ENCODE assay signal across 8 cellular contexts in the genomic region with DNA sequence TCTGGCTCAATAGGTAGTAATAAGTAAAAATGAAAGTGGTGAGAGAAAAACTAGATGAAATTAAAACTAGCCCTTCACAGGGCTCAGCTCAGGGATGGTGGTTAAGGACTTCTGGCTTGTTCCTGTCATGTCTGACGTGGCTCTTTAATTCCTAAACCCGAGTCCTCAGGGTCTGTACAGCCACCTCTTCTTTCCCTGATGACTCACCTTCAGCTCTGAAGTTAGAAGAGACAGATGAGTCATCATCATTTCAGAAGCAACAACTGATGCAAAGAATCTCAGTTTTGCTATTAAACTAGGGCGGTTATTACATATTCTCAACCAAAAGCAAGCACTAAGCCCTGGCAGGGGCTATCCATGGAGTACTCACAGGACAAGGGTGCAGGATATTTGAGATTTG. TPM values are rescaled to one million over a fixed set of nuclear protein-coding genes. Genes with fewer than 3 reads are reported as not detected.
DNase-seq lines count a peak whose midpoint lies in the region; ATAC-seq and TF ChIP-seq lines count a peak whose summit lies in the region.

No MANE protein-coding gene starts in this region.

- no peak for TF ChIP-seq CTCF in WTC11 (IDR thresholded peaks at IDR 0.05)

- H3K27me3 ChIP-seq in CD8-positive, alpha-beta memory T cell (ENCODE audit: insufficient read depth, low read length, poor library complexity, severe bottlenecking), result no peaks in the 10 kb centered on the region

- H3K27ac Mint-ChIP-seq in CD8-positive, alpha-beta memory T cell, result peak overlapping the region in 4 of 8 donors; percentile 10 to 51 (median 39)
- H3K27ac Mint-ChIP-seq in WTC11, result no peak overlapping the region

- H3K36me3 ChIP-seq in CD8-positive, alpha-beta memory T cell (ENCODE audit: insufficient read depth, low read length), result no peaks in the 10 kb centered on the region

- H3K27me3 Mint-ChIP-seq in CD8-positive, alpha-beta memory T cell, result peaks cover 0 to 9% of the 10 kb centered on the region in 2 donors
- H3K27me3 Mint-ChIP-seq in WTC11 (ENCODE audit: low read depth), result no peaks in the 10 kb centered on the region

- H3K36me3 Mint-ChIP-seq in CD8-positive, alpha-beta memory T cell, result no peaks in the 10 kb centered on the region
- H3K36me3 Mint-ChIP-seq in WTC11, result no peaks in the 10 kb centered on the region

- no peak overlapping the region for H3K4me3 ChIP-seq in CD8-positive, alpha-beta memory T cell (ENCODE audit: low read length)

- H3K9me3 ChIP-seq in CD8-positive, alpha-beta memory T cell (ENCODE audit: low read length), result no peaks in the 10 kb centered on the region

- H3K4me1 ChIP-seq in CD8-positive, alpha-beta memory T cell (ENCODE audit: insufficient read depth, low read length), result no peaks in the 10 kb centered on the region

- no peak for DNase-seq in CD8-positive, alpha-beta memory T cell
- DNase-seq in WTC11 (ENCODE audit: low spot score) (no peak), hepatic stellate cell (ENCODE audit: low spot score) (peak; percentile 80), cortex of kidney (lab: John Stamatoyannopoulos, UW) (no peak), cardiac septum (ENCODE audit: low spot score) (no peak)
- DNase-seq in effector CD8-positive, alpha-beta T cell (lab: John Stamatoyannopoulos, UW), result no peak

- H3K4me1 Mint-ChIP-seq in CD8-positive, alpha-beta memory T cell, result peaks cover 13 to 33% (median 28%) of the 10 kb centered on the region in 3 donors
- peaks cover 21% of the 10 kb centered on the region for H3K4me1 Mint-ChIP-seq in WTC11

- intact Hi-C loops in cardiac septum (cut with DNase I), result no loop called here

- POLR2A ChIA-PET in CD8-positive, alpha-beta memory T cell (lab: Charles Lee), result no interaction called here
- POLR2A ChIA-PET in WTC11 (lab: Charles Lee), result no interaction called here

- CTCF ChIA-PET in CD8-positive, alpha-beta memory T cell (lab: Charles Lee), result no interaction called here
- CTCF ChIA-PET in WTC11 (lab: Charles Lee), result no interaction called here

- H3K4me3 Mint-ChIP-seq in CD8-positive, alpha-beta memory T cell, result peak overlapping the region in 6 of 7 donors; percentile 27 to 54 (median 38)
- H3K4me3 Mint-ChIP-seq in WTC11, result no peak overlapping the region

- no peak overlapping the region for H3K27ac ChIP-seq in CD8-positive, alpha-beta memory T cell (ENCODE audit: low read depth, low read length)

- H3K9me3 Mint-ChIP-seq in CD8-positive, alpha-beta memory T cell, result no peaks in the 10 kb centered on the region
- H3K9me3 Mint-ChIP-seq in WTC11, result no peaks in the 10 kb centered on the region

- peak; percentile 93 for ATAC-seq in GM19328 (IDR thresholded peaks at IDR 0.05; ENCODE audit: unreplicated experiment)
- ATAC-seq in HG03139 (IDR thresholded peaks at IDR 0.05; ENCODE audit: unreplicated experiment), result peak; percentile 93
- ATAC-seq in WTC11, result no peak

TF ChIP-seq in WTC11, 78 proteins besides CTCF, POLR2A, EP300 and RAD21:
- TF ChIP-seq GABPB1 (CRISPR knock-in tag; IDR thresholded peaks at IDR 0.05) (peak; percentile 62; the same call in 1 of the 2 replicates), ZNF121 (CRISPR knock-in tag; IDR thresholded peaks at IDR 0.05) (no peak)

RNA-seq across cellular contexts. Expression of a gene that starts 24.0 kb away (rescaled TPM):
- not detected for total RNA-seq in CD8-positive, alpha-beta memory T cell
- polyA plus RNA-seq in CD8-positive, alpha-beta memory T cell, result not detected
- 0.07 to 0.14 TPM in 2 of 3 replicates, not detected in the other for total RNA-seq in WTC11 (2021)
- 0.05 TPM for total RNA-seq in cardiac septum
